In genomic region chr1:230556453-230556852, GRCh38 we compare ENCODE assay signal across 25 cellular contexts.
"Had no signal": no experiment of that assay in that cellular context is flagged by ENCODE, and none has a peak within 500 bp of the region (broad histone marks: within the 10 kb centered on the region; RNA-seq: fewer than 3 reads in every experiment).

No MANE protein-coding gene starts in this region.

- H3K4me3 ChIP-seq: coronary artery, dorsolateral prefrontal cortex, esophagus squamous epithelium, gastrocnemius medialis, heart right ventricle, left lung, lower lobe of right lung, mucosa of descending colon had no signal

- H3K27ac ChIP-seq: coronary artery, dorsolateral prefrontal cortex, epithelial cell of prostate, esophagus squamous epithelium, gastrocnemius medialis, heart right ventricle, left lung, lower lobe of right lung had no signal

- DNase-seq: dermis blood vessel endothelial cell; dorsolateral prefrontal cortex; effector CD8-positive, alpha-beta T cell; effector memory CD8-positive, alpha-beta T cell; endodermal cell; erythroblast; esophagus squamous epithelium; foreskin fibroblast; foreskin melanocyte; gastrocnemius medialis; glutamatergic neuron; head of caudate nucleus; heart right ventricle; hippocampal formation; left cardiac atrium; left lung; left ventricle myocardium superior; lower lobe of right lung; mesenchymal stem cell; mucosa of descending colon; naive B cell had no signal

- H3K36me3 ChIP-seq: esophagus squamous epithelium, gastrocnemius medialis, heart right ventricle, left lung, lower lobe of right lung had no signal

- H3K4me3 Mint-ChIP-seq: effector memory CD8-positive, alpha-beta T cell; endodermal cell; mesothelial cell of epicardium; naive B cell had no signal

- H3K27ac Mint-ChIP-seq: effector memory CD8-positive, alpha-beta T cell; endodermal cell; mesothelial cell of epicardium; naive B cell had no signal

- H3K27me3 ChIP-seq: esophagus squamous epithelium, gastrocnemius medialis had no signal

- H3K4me1 Mint-ChIP-seq: endodermal cell, mesothelial cell of epicardium, naive B cell had no signal

- H3K9me3 ChIP-seq: esophagus squamous epithelium, gastrocnemius medialis, heart right ventricle, left lung, lower lobe of right lung, mucosa of descending colon had no signal

- H3K9me3 Mint-ChIP-seq: effector memory CD8-positive, alpha-beta T cell; endodermal cell; mesothelial cell of epicardium had no signal

- H3K36me3 Mint-ChIP-seq: mesothelial cell of epicardium, naive B cell had no signal

- ATAC-seq: effector memory CD8-positive, alpha-beta T cell; esophagus mucosa; gastrocnemius medialis; heart right ventricle; left cardiac atrium; left lung; left ventricle myocardium superior; lower lobe of right lung; mucosa of descending colon had no signal

- H3K4me1 ChIP-seq: esophagus squamous epithelium, gastrocnemius medialis, heart right ventricle, left lung, lower lobe of right lung had no signal
